ENCODE assay signal across 17 cellular contexts in genomic region chr4:119739796-119740195, GRCh38.
DNase-seq lines count a peak whose midpoint lies in the region; ATAC-seq and TF ChIP-seq lines count a peak whose summit lies in the region.
"Had no signal": no experiment of that assay in that cellular context is flagged by ENCODE, and none has a peak within 500 bp of the region (broad histone marks: within the 10 kb centered on the region; RNA-seq: fewer than 3 reads in every experiment).

No MANE protein-coding gene starts in this region.

- no peaks in the 10 kb centered on the region for H3K9me3 ChIP-seq in mesenchymal stem cell (ENCODE audit: control insufficient read depth, low read length)
- H3K9me3 ChIP-seq: A549 had no signal

- no peak overlapping the region for H3K4me3 Mint-ChIP-seq in GM23338
- H3K4me3 Mint-ChIP-seq: CD4-positive, alpha-beta memory T cell; H9 had no signal

- no peak overlapping the region for H3K9ac ChIP-seq in mesenchymal stem cell (ENCODE audit: low read length)

- 63% methylated on average over 3 of the region's 4 CpGs for WGBS in mesenchymal stem cell

- H2BK120ac ChIP-seq in mesenchymal stem cell (ENCODE audit: low read depth, low read length): no peak overlapping the region

- no peak overlapping the region for H3K27ac ChIP-seq in GM23338 (ENCODE audit: low read depth)
- no peak overlapping the region for H3K27ac ChIP-seq in mesenchymal stem cell (ENCODE audit: low read length, poor library complexity, severe bottlenecking)
- H3K27ac ChIP-seq: 22Rv1, A549, C4-2B had no signal

- H3F3A ChIP-seq in GM23338 (replicated peaks; ENCODE audit: low read depth): no peaks in the 10 kb centered on the region

- no peak overlapping the region for H3K14ac ChIP-seq in mesenchymal stem cell (ENCODE audit: low read length in 2 of 2)

- ATAC-seq in GM23338: no peak
- ATAC-seq in GM19035 (IDR thresholded peaks at IDR 0.05; ENCODE audit: unreplicated experiment): no peak
- ATAC-seq: A549 had no signal

- H2BK12ac ChIP-seq in mesenchymal stem cell (ENCODE audit: low read length in 2 of 2): no peak overlapping the region

- no peak overlapping the region for H3K4ac ChIP-seq in mesenchymal stem cell (ENCODE audit: low read depth in 1 of 2, low read length in 2 of 2)

- no peaks in the 10 kb centered on the region for H4K20me1 ChIP-seq in GM23338 (replicated peaks; ENCODE audit: insufficient read depth)

- H3K36me3 ChIP-seq in GM23338 (ENCODE audit: insufficient read depth) (no peaks in the 10 kb centered on the region), mesenchymal stem cell (ENCODE audit: control insufficient read depth in 1 of 2, insufficient read depth in 2 of 2, low read depth in 1 of 2, low read length in 2 of 2) (no peaks in the 10 kb centered on the region)

- H3K4me1 ChIP-seq in GM23338 (ENCODE audit: insufficient read depth) (no peaks in the 10 kb centered on the region), mesenchymal stem cell (ENCODE audit: control insufficient read depth, insufficient read depth, low read depth, low read length) (no peaks in the 10 kb centered on the region)

- H3K4me1 Mint-ChIP-seq in GM23338: 0 out of 3 replicates have a peak, but pooled peaks cover 4% of the 10 kb centered on the region
- H3K4me1 Mint-ChIP-seq: CD4-positive, alpha-beta memory T cell; H9 had no signal

- no peak overlapping the region for H2BK15ac ChIP-seq in mesenchymal stem cell (ENCODE audit: low read depth, poor library complexity, severe bottlenecking)

- no peaks in the 10 kb centered on the region for H3K79me2 ChIP-seq in GM23338 (replicated peaks; ENCODE audit: insufficient read depth)

- no peak overlapping the region for H3K23ac ChIP-seq in mesenchymal stem cell (ENCODE audit: low read length in 2 of 2)

- no peak overlapping the region for H4K8ac ChIP-seq in mesenchymal stem cell (ENCODE audit: low read length)

- H4K91ac ChIP-seq in mesenchymal stem cell (ENCODE audit: low read length): no peak overlapping the region

- DNase-seq in GM23338 (ENCODE audit: low spot score) (no peak), M059J (ENCODE audit: low read depth) (peak; percentile 36), fibroblast of peridontal ligament (ENCODE audit: extremely low read depth) (peak; percentile 47), mesenchymal stem cell (peak; percentile 53), midbrain (lab: John Stamatoyannopoulos, UW) (no peak)
- no peak for DNase-seq in activated effector memory CD4-positive, alpha-beta T cell treated with Interleukin-2 at 50 U/mL for 16 hours
- DNase-seq in activated naive CD4-positive, alpha-beta T cell treated with anti-CD3 and anti-CD28 coated beads, Interleukin-2, amount 50 U/mL, for 16 hours: no peak
- DNase-seq: AML-193; CD4-positive, alpha-beta memory T cell; DMS153; DMS79; GF-D8; H9 had no signal

- no peak overlapping the region for H2AK5ac ChIP-seq in mesenchymal stem cell (ENCODE audit: low read length, severe bottlenecking)

- H2BK5ac ChIP-seq in mesenchymal stem cell (ENCODE audit: low read depth, low read length, poor library complexity, severe bottlenecking): no peak overlapping the region

- no peaks in the 10 kb centered on the region for H3K27me3 Mint-ChIP-seq in GM23338 (ENCODE audit: insufficient read depth, low read depth, poor library complexity)

- peak overlapping the region; percentile 16; the same call in 1 of the 2 replicates for H2AFZ ChIP-seq in GM23338
- H2AFZ ChIP-seq in mesenchymal stem cell (ENCODE audit: low read depth, low read length): no peak overlapping the region

- no peaks in the 10 kb centered on the region for H3K27me3 ChIP-seq in GM23338 (ENCODE audit: insufficient read depth)
- no peaks in the 10 kb centered on the region for H3K27me3 ChIP-seq in mesenchymal stem cell (ENCODE audit: control insufficient read depth in 1 of 2, insufficient read depth in 1 of 2, low read length in 2 of 2)

- H3K79me1 ChIP-seq in mesenchymal stem cell (replicated peaks; ENCODE audit: low read length, poor library complexity, severe bottlenecking): no peaks in the 10 kb centered on the region

- H3K4me3 ChIP-seq in GM23338: no peak overlapping the region
- no peak overlapping the region for H3K4me3 ChIP-seq in mesenchymal stem cell (ENCODE audit: insufficient read depth in 1 of 2, low read depth in 1 of 2, low read length in 2 of 2)
- H3K4me3 ChIP-seq: A549 had no signal

- no peaks in the 10 kb centered on the region for H3K36me3 Mint-ChIP-seq in GM23338 (ENCODE audit: low read depth)
- H3K36me3 Mint-ChIP-seq: CD4-positive, alpha-beta memory T cell had no signal

- TF ChIP-seq CTCF in GM23338 (conservative IDR thresholded peaks at IDR 0.05; ENCODE audit: low read depth in 2 of 2): no peak

- no peaks in the 10 kb centered on the region for H3K9me3 Mint-ChIP-seq in GM23338
- H3K9me3 Mint-ChIP-seq: H9 had no signal

- no peak overlapping the region for H3K4me2 ChIP-seq in GM23338
- no peak overlapping the region for H3K4me2 ChIP-seq in mesenchymal stem cell (ENCODE audit: low read length, poor library complexity, severe bottlenecking)
- H3K4me2 ChIP-seq: A549 had no signal

- H3K9me2 ChIP-seq in GM23338 (ENCODE audit: insufficient read depth): no peaks in the 10 kb centered on the region

- no peak overlapping the region for H3K18ac ChIP-seq in mesenchymal stem cell (ENCODE audit: low read depth in 1 of 2, low read length in 2 of 2)

- no peak overlapping the region for H3K27ac Mint-ChIP-seq in GM23338
- H3K27ac Mint-ChIP-seq: CD4-positive, alpha-beta memory T cell; H9 had no signal

TF ChIP-seq in GM23338, 12 proteins besides CTCF, POLR2A, EP300 and RAD21:
- TF ChIP-seq POLR2AphosphoS5 (IDR thresholded peaks at IDR 0.05; ENCODE audit: low read depth) (no peak), ETS1 (IDR thresholded peaks at IDR 0.05) (no peak), JUNB (IDR thresholded peaks at IDR 0.05; ENCODE audit: unreplicated experiment) (no peak), CREB1 (CRISPR knock-in tag; IDR thresholded peaks at IDR 0.05; ENCODE audit: low read depth) (no peak), STAT1 (IDR thresholded peaks at IDR 0.05; ENCODE audit: unreplicated experiment) (no peak), ZNF331 (CRISPR knock-in tag; IDR thresholded peaks at IDR 0.05; ENCODE audit: low read depth) (no peak), EZH2 (IDR thresholded peaks at IDR 0.05; ENCODE audit: low read depth, unreplicated experiment) (no peak), EZH2phosphoT487 (IDR thresholded peaks at IDR 0.05; ENCODE audit: unreplicated experiment) (no peak)

Comparison
In these comparisons a context has a peak if more than half of its experiments do, and no peak if none do; other contexts are left out.
1. DNase-seq: peak in M059J (single experiment), fibroblast of peridontal ligament (single experiment) and mesenchymal stem cell (single experiment); none in GM23338 (single experiment), activated effector memory CD4-positive, alpha-beta T cell treated with Interleukin-2 at 50 U/mL for 16 hours (single experiment), midbrain (single experiment) and activated naive CD4-positive, alpha-beta T cell treated with anti-CD3 and anti-CD28 coated beads, Interleukin-2, amount 50 U/mL, for 16 hours (single experiment).